Comparison of ENCODE assay signal across 8 cellular contexts in the genomic region with DNA sequence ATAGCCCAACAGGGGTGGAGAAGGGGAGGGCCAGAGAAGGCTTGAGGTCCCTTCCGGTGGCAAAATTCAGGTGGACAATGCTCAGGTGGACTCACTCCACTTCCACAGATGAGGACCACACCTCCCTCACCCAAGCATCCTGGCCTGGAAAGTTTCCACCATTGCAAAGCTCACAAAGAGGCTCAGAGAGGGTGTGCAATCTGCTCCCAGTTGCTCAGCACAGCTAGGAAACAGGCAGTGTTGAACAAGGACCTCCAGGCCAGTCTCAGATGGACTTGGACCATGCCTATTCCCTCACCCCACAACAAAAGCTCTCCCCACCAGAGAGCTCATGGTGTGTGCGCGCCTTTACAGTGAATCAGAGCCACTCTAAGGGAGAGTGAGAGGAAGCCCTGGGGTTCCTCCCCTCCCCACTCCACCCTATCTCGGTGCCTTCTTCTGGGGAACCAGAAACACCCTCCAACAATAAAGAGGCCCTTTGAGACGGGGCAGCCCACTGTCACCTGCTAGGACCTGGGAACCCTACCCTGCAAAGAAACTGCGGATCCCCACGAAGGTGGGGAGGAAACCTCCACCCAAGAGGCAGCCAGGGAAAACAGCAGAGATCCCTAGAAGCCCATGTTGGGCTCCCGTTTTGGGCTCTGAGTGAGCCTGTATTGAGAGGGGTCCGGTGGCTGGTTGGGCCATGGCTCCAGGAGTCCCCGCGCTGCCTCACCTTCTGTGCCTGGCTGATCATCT. TPM values are rescaled to one million over a fixed set of nuclear protein-coding genes. Genes with fewer than 3 reads are reported as not detected.
A peak's percentile ranks its signal among the peaks of the same experiment; 100 is the strongest.
DNase-seq lines count a peak whose midpoint lies in the region; ATAC-seq and TF ChIP-seq lines count a peak whose summit lies in the region.

No MANE protein-coding gene starts in this region.

- H3K9ac ChIP-seq in neuronal stem cell (ENCODE audit: low read depth, low read length, poor library complexity): peak overlapping the region; percentile 97

- peak overlapping the region; percentile 84 for H3K27ac ChIP-seq in RWPE2 (ENCODE audit: poor library complexity, severe bottlenecking)
- H3K27ac ChIP-seq in neuronal stem cell (replicated peaks; ENCODE audit: low read length): no peak overlapping the region

- H2BK5ac ChIP-seq in neuronal stem cell (ENCODE audit: low read length): no peak overlapping the region

- H3K18ac ChIP-seq in neuronal stem cell (ENCODE audit: low read length): peak overlapping the region; percentile 97

- H2AK5ac ChIP-seq in neuronal stem cell (ENCODE audit: low read depth, low read length): peak overlapping the region; percentile 88

- peak; percentile 55 for DNase-seq in Daoy (ENCODE audit: low read depth)
- DNase-seq in RWPE2 (ENCODE audit: low spot score): no peak
- DNase-seq in effector memory CD8-positive, alpha-beta T cell: no peak
- no peak for DNase-seq in neuronal stem cell (ENCODE audit: low spot score)
- no peak for DNase-seq in islet precursor cell
- DNase-seq in HuH-7 (ENCODE audit: low spot score): no peak

- H3K36me3 ChIP-seq in RWPE2 (ENCODE audit: low read depth): peaks cover 49% of the 10 kb centered on the region
- peaks cover 0 to 5% of the 10 kb centered on the region in 2 donors for H3K36me3 ChIP-seq in neuronal stem cell (replicated peaks in 1 of 2; ENCODE audit: control insufficient read depth in 2 of 2, insufficient read depth in 2 of 2, low read length in 2 of 2)

- peak overlapping the region; percentile 94 for H4K8ac ChIP-seq in neuronal stem cell (ENCODE audit: low read depth, low read length)

- H3K79me1 ChIP-seq in neuronal stem cell (ENCODE audit: low read depth, low read length): peaks cover 16% of the 10 kb centered on the region

- no peaks in the 10 kb centered on the region for H3K9me3 Mint-ChIP-seq in effector memory CD8-positive, alpha-beta T cell

- peak; percentile 51 for ATAC-seq in RWPE2 (ENCODE audit: low read depth)
- no peak for ATAC-seq in effector memory CD8-positive, alpha-beta T cell (replicated peaks)
- ATAC-seq in GM19452 (IDR thresholded peaks at IDR 0.05; ENCODE audit: unreplicated experiment): no peak
- ATAC-seq in GM18498 (IDR thresholded peaks at IDR 0.05; ENCODE audit: unreplicated experiment): no peak

- no CpG with 5 or more reads among the region's 11 CpGs for whole genome bisulfite sequencing in neuronal stem cell (ENCODE audit: extremely low coverage in 2 of 2, insufficient read length in 2 of 2, insufficient replicate concordance in 1 of 2), 2 donors

- no peaks in the 10 kb centered on the region for H3K27me3 Mint-ChIP-seq in effector memory CD8-positive, alpha-beta T cell

- H3K27me3 ChIP-seq in RWPE2 (ENCODE audit: insufficient read depth, poor library complexity, severe bottlenecking) (no peaks in the 10 kb centered on the region), neuronal stem cell (ENCODE audit: control insufficient read depth in 3 of 3, insufficient read depth in 3 of 3, low read depth in 1 of 3, low read length in 3 of 3) (peaks cover 0 to 71% (median 0%) of the 10 kb centered on the region in 3 experiments)

- H3K36me3 Mint-ChIP-seq in effector memory CD8-positive, alpha-beta T cell (ENCODE audit: insufficient read depth): peaks cover 10% of the 10 kb centered on the region

- H3K23ac ChIP-seq in neuronal stem cell (ENCODE audit: low read depth, low read length, poor library complexity): peak overlapping the region; percentile 89

- no peak overlapping the region for H3K4ac ChIP-seq in neuronal stem cell (ENCODE audit: low read length)

- peak overlapping the region; percentile 90 for H3K4me2 ChIP-seq in neuronal stem cell (ENCODE audit: insufficient read depth, low read length, poor library complexity, severe bottlenecking)

- H3K27ac Mint-ChIP-seq in effector memory CD8-positive, alpha-beta T cell: peak overlapping the region; percentile 26 to 91

- peaks cover 22 to 27% of the 10 kb centered on the region in 2 donors for H3K4me1 Mint-ChIP-seq in effector memory CD8-positive, alpha-beta T cell (ENCODE audit: low read depth in 2 of 2)

- peak overlapping the region; percentile 86 to 88 for H3K4me3 Mint-ChIP-seq in effector memory CD8-positive, alpha-beta T cell

- peak overlapping the region; percentile 97 for H3K4me3 ChIP-seq in RWPE2 (ENCODE audit: severe bottlenecking)
- H3K4me3 ChIP-seq in neuronal stem cell (ENCODE audit: low read length in 2 of 2): peak overlapping the region in 1 of 2 donors; percentile 90

- peak overlapping the region; percentile 91 for H2BK15ac ChIP-seq in neuronal stem cell (ENCODE audit: low read length)

- TF ChIP-seq CTCF in RWPE2 (IDR thresholded peaks at IDR 0.05; ENCODE audit: poor library complexity, severe bottlenecking): no peak

- peak overlapping the region; percentile 96 for H2BK12ac ChIP-seq in neuronal stem cell (ENCODE audit: low read length)

- H3K4me1 ChIP-seq in RWPE2 (ENCODE audit: insufficient read depth, poor library complexity, severe bottlenecking): peaks cover 26% of the 10 kb centered on the region
- H3K4me1 ChIP-seq in neuronal stem cell (ENCODE audit: control insufficient read depth in 2 of 2, insufficient read depth in 1 of 2, low read depth in 1 of 2, low read length in 2 of 2): peaks cover 8 to 26% of the 10 kb centered on the region in 2 donors

- H3K9me3 ChIP-seq in RWPE2 (ENCODE audit: severe bottlenecking) (no peaks in the 10 kb centered on the region), neuronal stem cell (replicated peaks in 1 of 2; ENCODE audit: control insufficient read depth in 2 of 2, insufficient read depth in 1 of 2, low read depth in 1 of 2, low read length in 2 of 2) (peaks cover 1 to 7% of the 10 kb centered on the region in 2 donors)

- peak overlapping the region; percentile 93 for H2BK120ac ChIP-seq in neuronal stem cell (ENCODE audit: low read depth, low read length)

- no peak overlapping the region for H2AFZ ChIP-seq in neuronal stem cell (ENCODE audit: low read length)

- H3K14ac ChIP-seq in neuronal stem cell (ENCODE audit: low read length): no peak overlapping the region

- H4K91ac ChIP-seq in neuronal stem cell (ENCODE audit: low read depth, low read length, poor library complexity): peak overlapping the region; percentile 76

RNA-seq across cellular contexts. Expression of a gene that starts 1.6 kb away (rescaled TPM):
- total RNA-seq in Daoy (2014; rRNA removed; shearing (Covaris generic)): 15.1 and 20.2 TPM in 2 replicates
- 9.5 TPM for polyA plus RNA-seq in neuronal stem cell (2013, experiment 1 of 2)
- 9.7 TPM for polyA plus RNA-seq in neuronal stem cell (2013, experiment 2 of 2)

RNA-seq across cellular contexts. Expression of a gene that starts 43.8 kb away (rescaled TPM):
- not detected in 2 replicates for total RNA-seq in Daoy (2014; rRNA removed; shearing (Covaris generic))
- 0.08 TPM for polyA plus RNA-seq in neuronal stem cell (2013, experiment 1 of 2)
- polyA plus RNA-seq in neuronal stem cell (2013, experiment 2 of 2): 0.11 TPM

RNA-seq across cellular contexts. Expression of a gene that starts 51.0 kb away (rescaled TPM):
- total RNA-seq in Daoy (2014; rRNA removed; shearing (Covaris generic)): 0.06 TPM in 1 of 2 replicates, not detected in the other
- polyA plus RNA-seq in neuronal stem cell (2013, experiment 1 of 2): under 0.01 TPM
- not detected for polyA plus RNA-seq in neuronal stem cell (2013, experiment 2 of 2)
